Comparison of ENCODE assay signal across 8 cellular contexts in the genomic region with DNA sequence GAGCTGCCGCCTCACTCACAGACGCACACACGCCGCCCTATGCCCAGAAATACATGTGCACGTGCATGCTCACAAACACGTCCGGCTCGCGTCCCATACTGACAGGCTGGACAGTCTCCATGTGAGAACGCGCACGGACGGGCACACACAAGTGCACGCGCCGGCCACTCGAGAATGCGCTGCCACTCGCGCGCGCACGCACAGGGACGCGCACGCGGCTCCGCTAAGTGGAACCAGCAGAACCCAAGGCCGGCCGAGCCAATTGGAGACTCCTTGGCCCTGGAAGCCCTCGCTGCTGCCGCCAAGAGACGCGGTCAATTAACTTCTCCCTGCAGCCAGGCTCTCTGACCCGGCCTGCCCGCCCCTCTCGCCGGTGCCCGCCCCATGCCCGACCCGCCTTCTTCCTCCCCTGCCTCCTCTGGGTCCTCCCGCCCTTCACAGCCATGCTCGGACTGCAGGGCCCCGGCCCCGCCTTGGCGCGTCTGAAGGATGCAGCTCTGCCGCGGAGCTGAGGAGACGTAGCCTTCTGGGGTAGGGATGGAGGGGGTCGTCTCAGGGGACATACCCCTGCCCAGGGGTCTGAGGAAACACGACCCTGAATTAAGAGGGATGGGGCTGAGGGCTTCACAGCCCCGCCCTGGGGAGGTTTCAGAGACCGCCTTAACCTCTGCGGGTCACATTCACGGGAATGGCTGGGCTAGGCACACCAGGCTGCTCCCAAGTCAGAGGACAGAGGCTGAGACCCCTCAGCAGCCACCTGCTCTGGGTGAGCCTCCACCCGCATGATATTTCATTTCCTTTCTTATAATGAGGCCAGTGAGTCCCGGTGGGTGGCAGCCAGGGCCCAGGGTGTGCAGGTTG. TPM values are rescaled to one million over a fixed set of nuclear protein-coding genes. Genes with fewer than 3 reads are reported as not detected.
A peak's percentile ranks its signal among the peaks of the same experiment; 100 is the strongest.
DNase-seq lines count a peak whose midpoint lies in the region; ATAC-seq and TF ChIP-seq lines count a peak whose summit lies in the region.

No MANE protein-coding gene starts in this region.

- H3K27ac Mint-ChIP-seq in HFFc6 = no peak overlapping the region
- no peak overlapping the region for H3K27ac Mint-ChIP-seq in T-cell

- peak overlapping the region; percentile 79 for H3K4me3 Mint-ChIP-seq in HFFc6
- peak overlapping the region; percentile 38 to 60 (median 57) for H3K4me3 Mint-ChIP-seq in T-cell

- no peaks in the 10 kb centered on the region for H3K36me3 Mint-ChIP-seq in HFFc6 (ENCODE audit: low read depth)
- H3K36me3 Mint-ChIP-seq in T-cell = no peaks in the 10 kb centered on the region

- POLR2A ChIA-PET in T-cell (lab: Charles Lee) = interaction anchor here in 1 of 2 donors (0.6 kb wide), 1 partner anchor 192 kb away, joined by 4 read pairs; no protein-coding TSS in a partner anchor

- CTCF ChIA-PET in T-cell (lab: Charles Lee) = no interaction called here

- DNase-seq in C1 segment of cervical spinal cord (lab: John Stamatoyannopoulos, UW) = peak in 13 of 14 donors; percentile 24 to 83 (median 76)
- peak; percentile 70 for DNase-seq in HFFc6
- peak in 1 of 34 experiments; percentile 37 for DNase-seq in T-cell
- DNase-seq in epidermal melanocyte (ENCODE audit: insufficient read length, low spot score) = peak; percentile 98
- peak; percentile 61 to 75 for DNase-seq in lung microvascular endothelial cell (ENCODE audit: low read depth in 2 of 2)
- DNase-seq in superior temporal gyrus (ENCODE audit: extremely low spot score) = peak; percentile 64
- no peak for DNase-seq in T-helper 9 cell

- H3K9me3 Mint-ChIP-seq in HFFc6 (no peaks in the 10 kb centered on the region), T-cell (no peaks in the 10 kb centered on the region)

- H3K4me1 Mint-ChIP-seq in HFFc6 (ENCODE audit: low read depth) (no peaks in the 10 kb centered on the region), T-cell (peaks cover 0 to 3% (median 3%) of the 10 kb centered on the region in 3 donors)

- ATAC-seq in T-cell (replicated peaks in 1 of 4) (no peak), HG02852 (IDR thresholded peaks at IDR 0.05; ENCODE audit: unreplicated experiment) (no peak)

- TF ChIP-seq CTCF in HFFc6 (IDR thresholded peaks at IDR 0.05) = no peak

- peaks cover 19% of the 10 kb centered on the region for H3K27me3 Mint-ChIP-seq in HFFc6 (ENCODE audit: insufficient read depth)
- H3K27me3 Mint-ChIP-seq in T-cell = peaks cover 28 to 63% of the 10 kb centered on the region in 2 donors

RNA-seq across cellular contexts. Expression of a gene that starts 15.0 kb away (rescaled TPM):
- 1 to 10 TPM in 2 of 6 experiments, under 1 TPM in 3, not detected in 1; 0.09 to 1.4 (median 0.85) TPM for total RNA-seq in HFFc6 (2021; fragmentation: NEBNext Ultra II Directional; extraction: Animal tissue kit (Norgen Biotek cat#: 25700))
- total RNA-seq in T-cell = under 1 TPM in 1 of 5 donors, not detected in 4; 0.32 TPM
- total RNA-seq in lung microvascular endothelial cell = under 0.01 TPM in 1 of 2 replicates, not detected in the other

RNA-seq across cellular contexts. Expression of a gene that starts 29.3 kb away (rescaled TPM):
- under 1 TPM in 2 of 6 experiments, not detected in 4; 0.30 to 0.31 TPM for total RNA-seq in HFFc6 (2021; fragmentation: NEBNext Ultra II Directional; extraction: Animal tissue kit (Norgen Biotek cat#: 25700))
- total RNA-seq in T-cell = not detected
- total RNA-seq in lung microvascular endothelial cell = not detected in 2 replicates
